8 cellular contexts compared by ENCODE assay signal in the genomic region with DNA sequence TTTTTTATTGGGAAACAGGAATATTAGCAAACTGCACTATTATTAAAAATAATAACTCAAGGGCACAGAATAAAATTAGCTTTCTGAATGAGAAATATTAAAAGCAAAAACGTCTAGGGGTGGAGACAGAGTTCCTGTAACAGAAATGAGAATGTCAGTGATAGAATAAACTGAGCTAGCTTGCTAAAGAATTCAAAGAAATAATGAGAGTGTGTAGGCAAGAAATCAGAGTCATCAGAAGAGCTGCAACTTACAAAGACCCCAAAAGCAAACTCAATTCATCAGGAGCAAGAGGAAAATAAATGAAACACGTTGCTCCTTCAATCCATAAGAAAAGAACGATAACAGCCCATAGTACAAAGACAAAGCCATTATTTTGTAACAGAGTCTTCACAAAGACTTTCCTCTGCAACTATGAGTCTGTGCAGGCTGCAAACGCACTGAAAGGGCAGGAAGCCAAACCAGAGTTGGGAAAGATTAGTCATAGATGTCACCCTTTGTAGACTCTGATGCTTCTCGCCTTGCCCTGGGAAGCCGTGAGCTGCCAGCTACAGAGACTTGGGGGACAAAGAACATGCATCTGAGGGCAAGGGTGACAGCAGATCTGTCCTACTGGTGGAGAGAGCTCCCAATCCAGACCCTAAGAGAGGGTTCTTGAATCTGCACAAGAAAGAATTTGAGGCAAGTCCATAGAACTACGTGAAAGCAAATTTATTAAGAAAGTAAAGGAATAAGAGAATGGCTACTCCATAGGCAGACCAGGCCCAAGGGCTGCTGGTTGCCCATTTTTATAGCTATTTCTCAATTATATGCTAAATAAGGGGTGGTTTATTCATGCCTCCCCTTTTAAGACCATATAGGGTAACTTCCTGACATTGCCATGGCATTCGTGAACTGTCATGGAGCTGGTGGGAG. TPM values are rescaled to one million over a fixed set of nuclear protein-coding genes. Genes with fewer than 3 reads are reported as not detected.
DNase-seq lines count a peak whose midpoint lies in the region; ATAC-seq lines count a peak whose summit lies in the region.
"Had no signal": no experiment of that assay in that cellular context is flagged by ENCODE, and none has a peak within 500 bp of the region (broad histone marks: within the 10 kb centered on the region; RNA-seq: fewer than 3 reads in every experiment).

No MANE protein-coding gene starts in this region.

- peaks cover 8% of the 10 kb centered on the region for H3K4me1 ChIP-seq in stomach smooth muscle (ENCODE audit: control insufficient read depth, insufficient read depth, low read length)

- H3K4me3 ChIP-seq in stomach smooth muscle (ENCODE audit: low read length in 2 of 2) = peak overlapping the region in 1 of 2 donors; percentile 29

- H3K36me3 ChIP-seq in stomach smooth muscle (ENCODE audit: control insufficient read depth in 2 of 2, insufficient read depth in 2 of 2, low read length in 2 of 2) = no peaks in the 10 kb centered on the region

- peak overlapping the region; percentile 18 for H3K27ac ChIP-seq in stomach smooth muscle (ENCODE audit: low read length)

- no peak for ATAC-seq in GM19395 (IDR thresholded peaks at IDR 0.05; ENCODE audit: unreplicated experiment)
- no peak for ATAC-seq in HG03045 (IDR thresholded peaks at IDR 0.05; ENCODE audit: unreplicated experiment)

- DNase-seq in HT1080 (ENCODE audit: low read depth) (peak; percentile 89), amniotic epithelial cell (ENCODE audit: low read depth) (peak; percentile 95), iris pigment epithelial cell (ENCODE audit: low read depth) (peak; percentile 97)
- DNase-seq in activated CD8-positive, alpha-beta memory T cell treated with anti-CD3 and anti-CD28 coated beads, Interleukin-2, amount 50 U/mL, for 4 hours = no peak
- DNase-seq: H9 had no signal

- H3K9ac ChIP-seq in stomach smooth muscle (ENCODE audit: low read length in 2 of 2) = no peak overlapping the region

- H3K9me3 ChIP-seq in stomach smooth muscle (ENCODE audit: control insufficient read depth in 2 of 2, low read length in 2 of 2) = no peaks in the 10 kb centered on the region

- no peaks in the 10 kb centered on the region for H3K27me3 ChIP-seq in stomach smooth muscle (ENCODE audit: control insufficient read depth in 1 of 2, insufficient read depth in 2 of 2, low read length in 2 of 2)

RNA-seq across cellular contexts. Expression of a gene that starts 40.8 kb away (rescaled TPM):
- 0.03 TPM in 2 replicates for total RNA-seq in HT1080 (2014; rRNA removed; shearing (Covaris generic))
- polyA plus RNA-seq in HT1080 (2015; cell fraction: cytosol; rRNA removed) = not detected in 2 replicates
- polyA plus RNA-seq in HT1080 (2015; cell fraction: nucleus; rRNA removed) = not detected in 2 replicates
